ENCODE assay signal across 9 cellular contexts in the genomic region with DNA sequence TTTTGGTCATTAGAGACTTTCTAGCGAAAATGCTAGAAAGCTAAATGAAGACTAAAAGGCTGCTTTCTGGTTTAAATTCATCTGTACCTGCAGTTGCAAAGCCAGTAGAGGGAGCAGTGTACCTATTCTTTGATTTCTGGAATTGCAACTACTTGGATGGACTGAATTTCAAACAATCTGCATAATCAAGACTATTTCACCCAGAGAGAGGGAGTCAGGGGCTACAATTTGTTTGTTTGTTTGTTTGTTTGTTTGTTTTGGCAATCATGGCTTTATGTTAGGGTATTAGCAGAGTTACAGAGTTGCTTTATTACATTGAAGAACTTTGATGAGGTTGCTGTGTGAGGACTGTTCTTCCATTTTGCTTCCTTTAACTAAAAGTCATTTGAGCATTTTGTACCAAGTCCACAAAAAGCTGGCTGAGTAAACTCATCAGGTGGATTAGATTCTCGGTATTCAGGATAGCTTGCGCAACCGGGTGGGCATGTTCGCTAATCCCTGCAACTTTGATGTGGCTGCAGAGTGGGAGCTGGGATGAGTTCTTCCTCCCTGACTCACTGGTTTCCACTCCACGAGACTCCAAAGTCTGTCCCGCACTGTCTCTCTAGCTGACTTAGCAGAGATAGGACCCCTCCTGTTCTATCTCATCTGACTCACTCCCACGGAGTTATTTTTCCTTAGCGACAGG.
DNase-seq lines count a peak whose midpoint lies in the region; ATAC-seq, FAIRE-seq and TF ChIP-seq lines count a peak whose summit lies in the region.
"Had no signal": no experiment of that assay in that cellular context is flagged by ENCODE, and none has a peak within 500 bp of the region (broad histone marks: within the 10 kb centered on the region; RNA-seq: fewer than 3 reads in every experiment).

No MANE protein-coding gene starts in this region.

- peaks cover 0 to 4% of the 10 kb centered on the region in 2 donors for H3K27me3 ChIP-seq in naive thymus-derived CD4-positive, alpha-beta T cell (ENCODE audit: control insufficient read depth in 2 of 2, insufficient read depth in 2 of 2, low read length in 2 of 2)

- no peak for TF ChIP-seq POLR2A in erythroblast (IDR thresholded peaks at IDR 0.05; ENCODE audit: low read length)

- H3K27me3 Mint-ChIP-seq in naive thymus-derived CD4-positive, alpha-beta T cell = peaks cover 2 to 40% (median 31%) of the 10 kb centered on the region in 5 donors

- peaks cover 0 to 14% (median 4%) of the 10 kb centered on the region in 11 donors for H3K9me3 Mint-ChIP-seq in naive thymus-derived CD4-positive, alpha-beta T cell

- DNase-seq in DMS 273 (lab: John Stamatoyannopoulos, UW; ENCODE audit: unreplicated experiment) (peak; percentile 64), HTR-8/SVneo (ENCODE audit: insufficient read length, low spot score) (peak; percentile 53), RPMI8226 (peak; percentile 29), erythroblast (lab: John Stamatoyannopoulos, UW) (peak; percentile 39 to 55)
- DNase-seq in naive thymus-derived CD4-positive, alpha-beta T cell = peak in 5 of 9 donors; percentile 7 to 28 (median 16)
- no peak for DNase-seq in activated CD4-positive, alpha-beta T cell treated with anti-CD3 and anti-CD28 coated beads for 4 hours
- DNase-seq: naive B cell had no signal

- no peak overlapping the region for H3K27ac ChIP-seq in naive thymus-derived CD4-positive, alpha-beta T cell (ENCODE audit: low read depth, low read length)

- H3K36me3 Mint-ChIP-seq in naive thymus-derived CD4-positive, alpha-beta T cell = peaks cover 0 to 5% (median 0%) of the 10 kb centered on the region in 5 donors
- H3K36me3 Mint-ChIP-seq: naive B cell had no signal

- H3K27ac Mint-ChIP-seq in naive thymus-derived CD4-positive, alpha-beta T cell = no peak overlapping the region
- H3K27ac Mint-ChIP-seq: naive B cell had no signal

- intact Hi-C loops in naive thymus-derived CD4-positive, alpha-beta T cell (cut with micrococcal nuclease) = loop anchor here (1.0 to 5.0 kb wide), 2 partner anchors 232 to 890 kb away; no protein-coding TSS in a partner anchor

- POLR2A ChIA-PET in naive thymus-derived CD4-positive, alpha-beta T cell (lab: Charles Lee) = no interaction called here

- H3K36me3 ChIP-seq in naive thymus-derived CD4-positive, alpha-beta T cell (ENCODE audit: control insufficient read depth in 2 of 3, insufficient read depth in 3 of 3, low read length in 3 of 3) = no peaks in the 10 kb centered on the region

- H3K4me1 ChIP-seq in naive thymus-derived CD4-positive, alpha-beta T cell (ENCODE audit: control insufficient read depth in 2 of 2, insufficient read depth in 2 of 2, low read length in 2 of 2) = no peaks in the 10 kb centered on the region

- no peak overlapping the region for H3K4me3 ChIP-seq in naive thymus-derived CD4-positive, alpha-beta T cell (ENCODE audit: low read length)

- H3K9me3 ChIP-seq in naive thymus-derived CD4-positive, alpha-beta T cell (ENCODE audit: control insufficient read depth in 2 of 3, low read length in 3 of 3) = no peaks in the 10 kb centered on the region

- FAIRE-seq in HTR-8/SVneo (lab: Jason Lieb, UNC) = no peak

- no peaks in the 10 kb centered on the region for H3K4me1 Mint-ChIP-seq in naive thymus-derived CD4-positive, alpha-beta T cell

- CTCF ChIA-PET in naive thymus-derived CD4-positive, alpha-beta T cell (lab: Charles Lee) = no interaction called here

- H3K4me3 Mint-ChIP-seq in naive thymus-derived CD4-positive, alpha-beta T cell = no peak overlapping the region
- H3K4me3 Mint-ChIP-seq: naive B cell had no signal

- ATAC-seq in naive thymus-derived CD4-positive, alpha-beta T cell = no peak
- no peak for ATAC-seq in GM19452 (IDR thresholded peaks at IDR 0.05; ENCODE audit: unreplicated experiment)
- no peak for ATAC-seq in HG02642 (IDR thresholded peaks at IDR 0.05; ENCODE audit: poor library complexity, unreplicated experiment)

Comparison
In these comparisons a context has a peak if more than half of its experiments do, and no peak if none do; other contexts are left out.
1. DNase-seq: peak in DMS 273 (single experiment), HTR-8/SVneo (single experiment), RPMI8226 (single experiment), erythroblast (2 of 2) and naive thymus-derived CD4-positive, alpha-beta T cell (5 of 9); none in activated CD4-positive, alpha-beta T cell treated with anti-CD3 and anti-CD28 coated beads for 4 hours (0 of 2).